ENCODE assay signal across 20 cellular contexts in the genomic region with DNA sequence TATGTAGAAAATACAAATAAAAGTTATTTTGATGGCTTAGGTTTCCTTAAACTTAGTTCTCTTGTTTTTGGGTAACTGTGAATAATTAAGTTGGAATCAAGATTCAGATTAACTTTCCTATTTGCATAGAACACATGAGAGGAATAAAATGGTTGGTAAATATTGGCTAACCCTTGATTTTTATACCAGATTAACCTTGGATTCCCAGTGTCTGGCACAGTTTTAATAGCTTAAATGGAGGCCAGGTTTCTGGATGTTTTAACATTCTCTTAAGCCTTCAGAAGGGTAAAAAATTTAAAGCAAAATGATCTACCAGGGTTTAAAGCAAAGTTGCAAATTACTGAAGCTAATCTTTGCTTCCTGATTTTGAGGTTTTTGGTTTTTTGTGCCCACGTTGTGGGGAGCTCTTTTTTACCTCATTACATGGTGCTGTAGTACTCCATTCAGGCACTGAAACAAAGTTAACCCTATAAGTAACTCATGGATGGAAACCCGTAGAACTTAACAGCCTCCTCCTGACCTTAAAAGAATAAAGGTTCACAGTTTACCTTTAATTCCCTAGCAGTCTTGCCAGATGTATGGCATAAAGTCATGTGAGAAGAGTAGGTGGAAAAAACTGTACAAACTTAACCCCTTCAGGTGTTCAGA. TPM values are rescaled to one million over a fixed set of nuclear protein-coding genes. Genes with fewer than 3 reads are reported as not detected.
DNase-seq lines count a peak whose midpoint lies in the region; ATAC-seq and TF ChIP-seq lines count a peak whose summit lies in the region.
"Had no signal": no experiment of that assay in that cellular context is flagged by ENCODE, and none has a peak within 500 bp of the region (broad histone marks: within the 10 kb centered on the region; RNA-seq: fewer than 3 reads in every experiment).

No MANE protein-coding gene starts in this region.

- no peak for TF ChIP-seq CTCF in activated CD8-positive, alpha-beta T cell treated with anti-CD3 and anti-CD28 coated beads for 36 hours (IDR thresholded peaks at IDR 0.05)
- no peak for TF ChIP-seq CTCF in right lobe of liver (IDR thresholded peaks at IDR 0.05)

- no peak overlapping the region for H3K4me3 ChIP-seq in right lobe of liver
- H3K4me3 ChIP-seq: left ventricle myocardium inferior, psoas muscle, SJSA1, tibial nerve had no signal

- POLR2A ChIA-PET in activated CD8-positive, alpha-beta T cell treated with anti-CD3 and anti-CD28 coated beads for 36 hours (lab: Charles Lee): interaction anchor here (1.0 kb wide), 1 partner anchor 9 kb away, joined by 3 read pairs; a partner anchor contains a TSS

- H3K27ac Mint-ChIP-seq in activated CD8-positive, alpha-beta T cell treated with anti-CD3 and anti-CD28 coated beads for 36 hours: peak overlapping the region; percentile 73
- no peak overlapping the region for H3K27ac Mint-ChIP-seq in activated T-helper 1 cell treated with anti-CD3 and anti-CD28 coated beads, Interleukin-12 subunit alpha, Interleukin-12 subunit beta, Interleukin-2, Interleukin-4 antibody, amounts not matched to agents 30 ng/mL and 10 ng/mL and 1 ng/mL, durations not matched to agents 14 hours and 24 hours and 36 hours

- no peaks in the 10 kb centered on the region for H3K27me3 ChIP-seq in right lobe of liver
- H3K27me3 ChIP-seq: BE2C, SJSA1, tibial nerve had no signal

- no peaks in the 10 kb centered on the region for H3K9me3 Mint-ChIP-seq in activated CD8-positive, alpha-beta T cell treated with anti-CD3 and anti-CD28 coated beads for 36 hours
- H3K9me3 Mint-ChIP-seq in activated T-helper 1 cell treated with anti-CD3 and anti-CD28 coated beads, Interleukin-12 subunit alpha, Interleukin-12 subunit beta, Interleukin-2, Interleukin-4 antibody, amounts not matched to agents 30 ng/mL and 10 ng/mL and 1 ng/mL, durations not matched to agents 14 hours and 24 hours and 36 hours: no peaks in the 10 kb centered on the region

- CTCF ChIA-PET in activated CD8-positive, alpha-beta T cell treated with anti-CD3 and anti-CD28 coated beads for 36 hours (lab: Charles Lee): interaction anchor here (1.0 to 1.1 kb wide), 2 partner anchors 123 to 256 kb away, joined by 3 to 4 read pairs; no protein-coding TSS in a partner anchor

- peaks cover 24% of the 10 kb centered on the region for H3K4me1 Mint-ChIP-seq in activated CD8-positive, alpha-beta T cell treated with anti-CD3 and anti-CD28 coated beads for 36 hours (ENCODE audit: low read depth)
- peaks cover 38% of the 10 kb centered on the region for H3K4me1 Mint-ChIP-seq in activated T-helper 1 cell treated with anti-CD3 and anti-CD28 coated beads, Interleukin-12 subunit alpha, Interleukin-12 subunit beta, Interleukin-2, Interleukin-4 antibody, amounts not matched to agents 30 ng/mL and 10 ng/mL and 1 ng/mL, durations not matched to agents 14 hours and 24 hours and 36 hours (ENCODE audit: low read depth)

- H3K36me3 Mint-ChIP-seq in activated CD8-positive, alpha-beta T cell treated with anti-CD3 and anti-CD28 coated beads for 36 hours (ENCODE audit: low read depth): peaks cover 46% of the 10 kb centered on the region
- peaks cover 50% of the 10 kb centered on the region for H3K36me3 Mint-ChIP-seq in activated T-helper 1 cell treated with anti-CD3 and anti-CD28 coated beads, Interleukin-12 subunit alpha, Interleukin-12 subunit beta, Interleukin-2, Interleukin-4 antibody, amounts not matched to agents 30 ng/mL and 10 ng/mL and 1 ng/mL, durations not matched to agents 14 hours and 24 hours and 36 hours (ENCODE audit: low read depth)

- H3K4me3 Mint-ChIP-seq in activated CD8-positive, alpha-beta T cell treated with anti-CD3 and anti-CD28 coated beads for 36 hours: no peak overlapping the region
- no peak overlapping the region for H3K4me3 Mint-ChIP-seq in activated T-helper 1 cell treated with anti-CD3 and anti-CD28 coated beads, Interleukin-12 subunit alpha, Interleukin-12 subunit beta, Interleukin-2, Interleukin-4 antibody, amounts not matched to agents 30 ng/mL and 10 ng/mL and 1 ng/mL, durations not matched to agents 14 hours and 24 hours and 36 hours

- DNase-seq in NOMO-1 treated with DMSO at 0.1 percent for 48 hours (lab: John Stamatoyannopoulos, UW; ENCODE audit: unreplicated experiment) (peak; percentile 35), NOMO-1 treated with dmso at 0.1 percent for 144 hours (lab: John Stamatoyannopoulos, UW; ENCODE audit: unreplicated experiment) (no peak), CD1c-positive myeloid dendritic cell (ENCODE audit: extremely low spot score) (peak; percentile 18), right lobe of liver (no peak), amygdala (lab: John Stamatoyannopoulos, UW) (no peak)
- no peak for DNase-seq in activated CD8-positive, alpha-beta T cell treated with anti-CD3 and anti-CD28 coated beads for 36 hours
- no peak for DNase-seq in activated T-helper 1 cell treated with anti-CD3 and anti-CD28 coated beads, Interleukin-12 subunit alpha, Interleukin-12 subunit beta, Interleukin-2, Interleukin-4 antibody, amounts not matched to agents 30 ng/mL and 10 ng/mL and 1 ng/mL, durations not matched to agents 14 hours and 24 hours and 36 hours (ENCODE audit: low spot score)
- DNase-seq: activated CD4-positive, alpha-beta T cell treated with anti-CD3 and anti-CD28 coated beads, Interleukin-2, amount 50 U/mL, for 1 hour; activated naive CD4-positive, alpha-beta T cell treated with anti-CD3 and anti-CD28 coated beads, Interleukin-2, amount 50 U/mL, for 16 hours; activated T-cell treated with anti-CD3 and anti-CD28 coated beads for 4 hours; BE2C; foreskin fibroblast; left ventricle myocardium inferior; NCI-H1105 treated with DMSO at 0.1 percent for 48 hours; NCI-H446; psoas muscle; stimulated activated CD4-positive, alpha-beta T cell treated with anti-CD3 and anti-CD28 coated beads, Interleukin-1b, Interleukin-23, amount 100 ng/mL, for 48 hours had no signal

- no peaks in the 10 kb centered on the region for H3K27me3 Mint-ChIP-seq in activated CD8-positive, alpha-beta T cell treated with anti-CD3 and anti-CD28 coated beads for 36 hours
- H3K27me3 Mint-ChIP-seq in activated T-helper 1 cell treated with anti-CD3 and anti-CD28 coated beads, Interleukin-12 subunit alpha, Interleukin-12 subunit beta, Interleukin-2, Interleukin-4 antibody, amounts not matched to agents 30 ng/mL and 10 ng/mL and 1 ng/mL, durations not matched to agents 14 hours and 24 hours and 36 hours (ENCODE audit: insufficient read depth): no peaks in the 10 kb centered on the region

- TF ChIP-seq POLR2A in right lobe of liver (IDR thresholded peaks at IDR 0.05): no peak

- intact Hi-C loops in activated CD8-positive, alpha-beta T cell treated with anti-CD3 and anti-CD28 coated beads for 36 hours (cut with micrococcal nuclease): no loop called here
- intact Hi-C loops in right lobe of liver (cut with DNase I): no loop called here
- intact Hi-C loops in activated T-helper 1 cell treated with anti-CD3 and anti-CD28 coated beads, Interleukin-12 subunit alpha, Interleukin-12 subunit beta, Interleukin-2, Interleukin-4 antibody, amounts not matched to agents 30 ng/mL and 10 ng/mL and 1 ng/mL, durations not matched to agents 14 hours and 24 hours and 36 hours (cut with micrococcal nuclease): loop anchor here (1.0 kb wide), 1 partner anchor 8 kb away; no protein-coding TSS in a partner anchor

- peak overlapping the region in 1 of 3 donors; percentile 7 for H3K27ac ChIP-seq in right lobe of liver
- H3K27ac ChIP-seq: left ventricle myocardium inferior, psoas muscle, SJSA1, tibial nerve had no signal

- WGBS in right lobe of liver (ENCODE audit: insufficient coverage, low coverage, low lambda C conversion rate, missing lambda C conversion rate): 35% methylated on average over 2 of the region's 2 CpGs

- peaks cover 3 to 52% (median 27%) of the 10 kb centered on the region in 4 donors for H3K36me3 ChIP-seq in right lobe of liver

- peak; percentile 42 for ATAC-seq in activated CD8-positive, alpha-beta T cell treated with anti-CD3 and anti-CD28 coated beads for 36 hours
- ATAC-seq in right lobe of liver (peak in 3 of 4 donors; percentile 49 to 63 (median 57)), GM21423 (IDR thresholded peaks at IDR 0.05; ENCODE audit: unreplicated experiment) (no peak)
- ATAC-seq: psoas muscle had no signal

- no peaks in the 10 kb centered on the region for H3K9me3 ChIP-seq in right lobe of liver
- H3K9me3 ChIP-seq: BE2C, left ventricle myocardium inferior, psoas muscle, SJSA1, tibial nerve had no signal

- peaks cover 0 to 41% (median 11%) of the 10 kb centered on the region in 4 donors for H3K4me1 ChIP-seq in right lobe of liver
- H3K4me1 ChIP-seq: BE2C, SJSA1 had no signal

RNA-seq across cellular contexts. Expression of a gene that starts 8.4 kb away (rescaled TPM):
- total RNA-seq in activated CD8-positive, alpha-beta T cell treated with anti-CD3 and anti-CD28 coated beads for 36 hours: 1 to 10 TPM; 2.5 to 3.0 TPM
- total RNA-seq in right lobe of liver: 1 to 10 TPM in 3 of 6 experiments, under 1 TPM in 3; 0.31 to 1.7 (median 0.92) TPM
- total RNA-seq in activated T-helper 1 cell treated with anti-CD3 and anti-CD28 coated beads, Interleukin-12 subunit alpha, Interleukin-12 subunit beta, Interleukin-2, Interleukin-4 antibody, amounts not matched to agents 30 ng/mL and 10 ng/mL and 1 ng/mL, durations not matched to agents 14 hours and 24 hours and 36 hours: 1.2 and 1.3 TPM in 2 replicates

RNA-seq across cellular contexts. Expression of a gene that starts 8.6 kb away (rescaled TPM):
- 100 to 1,000 TPM; 101 to 106 TPM for total RNA-seq in activated CD8-positive, alpha-beta T cell treated with anti-CD3 and anti-CD28 coated beads for 36 hours
- total RNA-seq in right lobe of liver: 10 to 100 TPM; 44.5 to 85.0 (median 54.6) TPM
- 107 and 110 TPM in 2 replicates for total RNA-seq in activated T-helper 1 cell treated with anti-CD3 and anti-CD28 coated beads, Interleukin-12 subunit alpha, Interleukin-12 subunit beta, Interleukin-2, Interleukin-4 antibody, amounts not matched to agents 30 ng/mL and 10 ng/mL and 1 ng/mL, durations not matched to agents 14 hours and 24 hours and 36 hours

RNA-seq across cellular contexts. Expression of a gene that starts 18.7 kb away (rescaled TPM):
- 10 to 100 TPM; 61.9 to 64.1 TPM for total RNA-seq in activated CD8-positive, alpha-beta T cell treated with anti-CD3 and anti-CD28 coated beads for 36 hours
- total RNA-seq in right lobe of liver: 10 to 100 TPM in 5 of 6 experiments, 1 to 10 TPM in 1; 8.6 to 29.7 (median 14.0) TPM
- 65.2 and 65.5 TPM in 2 replicates for total RNA-seq in activated T-helper 1 cell treated with anti-CD3 and anti-CD28 coated beads, Interleukin-12 subunit alpha, Interleukin-12 subunit beta, Interleukin-2, Interleukin-4 antibody, amounts not matched to agents 30 ng/mL and 10 ng/mL and 1 ng/mL, durations not matched to agents 14 hours and 24 hours and 36 hours

Comparison
In these comparisons a context has a peak if more than half of its experiments do, and no peak if none do; other contexts are left out.
1. DNase-seq: peak in NOMO-1 treated with DMSO at 0.1 percent for 48 hours (single experiment) and CD1c-positive myeloid dendritic cell (single experiment); none in NOMO-1 treated with dmso at 0.1 percent for 144 hours (single experiment), activated CD8-positive, alpha-beta T cell treated with anti-CD3 and anti-CD28 coated beads for 36 hours (single experiment), right lobe of liver (0 of 3), activated T-helper 1 cell treated with anti-CD3 and anti-CD28 coated beads, Interleukin-12 subunit alpha, Interleukin-12 subunit beta, Interleukin-2, Interleukin-4 antibody, amounts not matched to agents 30 ng/mL and 10 ng/mL and 1 ng/mL, durations not matched to agents 14 hours and 24 hours and 36 hours (single experiment) and amygdala (0 of 56).